1 cellular context compared by ENCODE assay signal in genomic region chr9:131303702-131304101, GRCh38.
TF ChIP-seq lines count a peak whose summit lies in the region.

No MANE protein-coding gene starts in this region.

TF ChIP-seq in K562, 482 proteins besides CTCF, POLR2A, EP300 and RAD21:
- TF ChIP-seq PHTF2 (CRISPR knock-in tag; IDR thresholded peaks at IDR 0.05): no peak
- TF ChIP-seq ADNP (tag; IDR thresholded peaks at IDR 0.05): no peak
